In the genomic region with DNA sequence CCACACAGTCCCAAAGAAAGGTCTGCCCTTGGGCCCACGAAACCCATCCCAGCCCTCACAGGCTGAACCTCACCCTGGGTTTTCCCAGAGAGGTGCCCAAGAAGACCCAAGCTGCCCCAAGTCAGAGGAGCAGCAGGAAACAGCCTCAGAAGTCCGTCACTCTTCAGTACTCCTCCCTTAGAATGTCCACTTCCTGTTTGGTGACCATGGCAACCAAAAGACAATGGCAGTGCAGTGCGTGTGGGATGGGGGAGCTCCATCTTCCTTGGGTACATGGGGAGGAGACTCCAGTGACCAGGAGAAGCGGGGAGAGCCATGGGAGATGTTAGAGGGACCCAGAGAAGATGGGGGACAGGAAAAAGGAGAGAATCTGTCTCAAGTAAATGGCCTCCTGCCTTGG, we compare ENCODE assay signal across 9 cellular contexts. TPM values are rescaled to one million over a fixed set of nuclear protein-coding genes. Genes with fewer than 3 reads are reported as not detected.
DNase-seq lines count a peak whose midpoint lies in the region; ATAC-seq and TF ChIP-seq lines count a peak whose summit lies in the region.
"Had no signal": no experiment of that assay in that cellular context is flagged by ENCODE, and none has a peak within 500 bp of the region (broad histone marks: within the 10 kb centered on the region; RNA-seq: fewer than 3 reads in every experiment).

No MANE protein-coding gene starts in this region.

- H3K27me3 Mint-ChIP-seq in activated CD4-positive, alpha-beta T cell treated with anti-CD3 and anti-CD28 coated beads, Interleukin-2, amount 10 ng/mL, durations not matched to agents 7 days and 5 days, result no peaks in the 10 kb centered on the region

- H3K4me3 ChIP-seq in SJSA1 (no peak overlapping the region), spleen (peak overlapping the region in 1 of 8 donors; percentile 21)

- DNase-seq in activated CD4-positive, alpha-beta T cell treated with anti-CD3 and anti-CD28 coated beads, Interleukin-2, amount 10 ng/mL, durations not matched to agents 7 days and 5 days, result no peak
- DNase-seq in activated CD4-positive, alpha-beta T cell treated with anti-CD3 and anti-CD28 coated beads for 4 hours, result no peak
- DNase-seq in SJSA1 (ENCODE audit: low read depth in 1 of 2, low spot score in 2 of 2), result peak in 1 of 2 experiments; percentile 100
- peak; percentile 71 for DNase-seq in foreskin melanocyte
- no peak for DNase-seq in spleen

- H3K9me3 Mint-ChIP-seq in activated CD4-positive, alpha-beta T cell treated with anti-CD3 and anti-CD28 coated beads, Interleukin-2, amount 10 ng/mL, durations not matched to agents 7 days and 5 days, result no peaks in the 10 kb centered on the region

- intact Hi-C loops in spleen (cut with DNase I; ENCODE audit: low total_unique reads), result no loop called here

- H3K36me3 Mint-ChIP-seq in activated CD4-positive, alpha-beta T cell treated with anti-CD3 and anti-CD28 coated beads, Interleukin-2, amount 10 ng/mL, durations not matched to agents 7 days and 5 days (ENCODE audit: low read depth), result peaks cover 70% of the 10 kb centered on the region

- H3K9me3 ChIP-seq in SJSA1 (replicated peaks), result peaks cover 7% of the 10 kb centered on the region; the same call in 1 of the 2 replicates
- no peaks in the 10 kb centered on the region for H3K9me3 ChIP-seq in spleen

- H3K4me3 Mint-ChIP-seq in activated CD4-positive, alpha-beta T cell treated with anti-CD3 and anti-CD28 coated beads, Interleukin-2, amount 10 ng/mL, durations not matched to agents 7 days and 5 days, result no peak overlapping the region

- no peak for TF ChIP-seq POLR2A in spleen (IDR thresholded peaks at IDR 0.05)

- H3K4me1 Mint-ChIP-seq in activated CD4-positive, alpha-beta T cell treated with anti-CD3 and anti-CD28 coated beads, Interleukin-2, amount 10 ng/mL, durations not matched to agents 7 days and 5 days, result peaks cover 70% of the 10 kb centered on the region

- CTCF ChIA-PET in activated CD4-positive, alpha-beta T cell treated with anti-CD3 and anti-CD28 coated beads, Interleukin-2, amount 10 ng/mL, durations not matched to agents 7 days and 5 days (lab: Charles Lee), result interaction anchor here (1.6 to 7.9 kb wide), 3 partner anchors 9 to 56 kb away, joined by 4 to 115 read pairs (median 105); partner anchors contain the start of genes ISCU, SART3 and SELPLG

- H3K36me3 ChIP-seq in SJSA1, result no peaks in the 10 kb centered on the region; the same call in 1 of the 2 replicates
- peaks cover 0 to 75% (median 20%) of the 10 kb centered on the region in 6 donors for H3K36me3 ChIP-seq in spleen

- POLR2A ChIA-PET in activated CD4-positive, alpha-beta T cell treated with anti-CD3 and anti-CD28 coated beads, Interleukin-2, amount 10 ng/mL, durations not matched to agents 7 days and 5 days (lab: Charles Lee), result no interaction called here

- TF ChIP-seq CTCF in spleen (IDR thresholded peaks at IDR 0.05 in 8 of 11, conservative IDR thresholded peaks at IDR 0.05 in 3 of 11), result no peak

- H3K27ac Mint-ChIP-seq in activated CD4-positive, alpha-beta T cell treated with anti-CD3 and anti-CD28 coated beads, Interleukin-2, amount 10 ng/mL, durations not matched to agents 7 days and 5 days, result peak overlapping the region; percentile 71

- H3K4me1 ChIP-seq in SJSA1 (replicated peaks) (peaks cover 16% of the 10 kb centered on the region), spleen (peaks cover 15 to 99% (median 58%) of the 10 kb centered on the region in 6 donors)

- WGBS in spleen, 5 donors, result 36 to 48% (median 42%) methylated on average over 3 to 4 of the region's 4 CpGs

- H3K27me3 ChIP-seq in SJSA1 (replicated peaks) (no peaks in the 10 kb centered on the region), spleen (replicated peaks in 1 of 7) (no peaks in the 10 kb centered on the region)

- ATAC-seq in GM21447 (IDR thresholded peaks at IDR 0.05; ENCODE audit: unreplicated experiment) (no peak), HG03439 (IDR thresholded peaks at IDR 0.05; ENCODE audit: unreplicated experiment) (no peak), HG03520 (IDR thresholded peaks at IDR 0.05; ENCODE audit: unreplicated experiment) (no peak)

- H3K27ac ChIP-seq in SJSA1, result peak overlapping the region; percentile 9
- peak overlapping the region in 5 of 8 donors; percentile 21 to 74 (median 67) for H3K27ac ChIP-seq in spleen

RNA-seq across cellular contexts. Expression of gene SELPLG, which starts 11.3 kb away (rescaled TPM):
- 100 to 1,000 TPM; 207 to 214 TPM for total RNA-seq in activated CD4-positive, alpha-beta T cell treated with anti-CD3 and anti-CD28 coated beads, Interleukin-2, amount 10 ng/mL, durations not matched to agents 7 days and 5 days
- total RNA-seq in SJSA1 (2014; rRNA removed; shearing (Covaris generic)), result 2.1 and 2.9 TPM in 2 replicates
- 100 to 1,000 TPM in 3 of 7 donors, 10 to 100 TPM in 4; 68.4 to 220 (median 91.7) TPM for total RNA-seq in spleen
- 10 to 100 TPM; 23.6 to 30.9 (median 23.7) TPM for polyA plus RNA-seq in spleen

RNA-seq across cellular contexts. Expression of gene TMEM119, which starts 24.5 kb away (rescaled TPM):
- 1 to 10 TPM; 1.2 to 1.7 TPM for total RNA-seq in activated CD4-positive, alpha-beta T cell treated with anti-CD3 and anti-CD28 coated beads, Interleukin-2, amount 10 ng/mL, durations not matched to agents 7 days and 5 days
- 225 and 311 TPM in 2 replicates for total RNA-seq in SJSA1 (2014; rRNA removed; shearing (Covaris generic))
- total RNA-seq in spleen, result 10 to 100 TPM in 5 of 7 donors, 1 to 10 TPM in 2; 8.8 to 23.8 (median 14.1) TPM
- 10 to 100 TPM; 17.7 to 50.0 (median 34.8) TPM for polyA plus RNA-seq in spleen
- total RNA-seq: SK-MEL-5 had no signal

Comparison
In these comparisons a context has a peak if more than half of its experiments do, and no peak if none do; other contexts are left out.
1. RNA of gene SELPLG, which starts 11.3 kb away (total RNA-seq): 207 to 214 TPM in activated CD4-positive, alpha-beta T cell treated with anti-CD3 and anti-CD28 coated beads, Interleukin-2, amount 10 ng/mL, durations not matched to agents 7 days and 5 days and 68.4 to 220 TPM in spleen; 2.1 to 2.9 TPM in SJSA1; every median in the first group is over 10 times any median in the second.